32 cellular contexts compared by ENCODE assay signal in genomic region chr1:108047085-108047484, GRCh38.
"Had no signal": no experiment of that assay in that cellular context is flagged by ENCODE, and none has a peak within 500 bp of the region (broad histone marks: within the 10 kb centered on the region; RNA-seq: fewer than 3 reads in every experiment).

No MANE protein-coding gene starts in this region.

- H3K9me3 ChIP-seq: Peyer's patch had no signal

- DNase-seq: activated CD4-positive, alpha-beta memory T cell treated with anti-CD3 and anti-CD28 coated beads, Interleukin-2, amount 10 ng/mL, durations not matched to agents 7 days and 5 days; activated CD4-positive, alpha-beta T cell treated with anti-CD3 and anti-CD28 coated beads for 1 hour; activated CD4-positive, alpha-beta T cell treated with anti-CD3 and anti-CD28 coated beads for 48 hours; activated CD4-positive, CD25-positive, alpha-beta regulatory T cell; activated CD8-positive, alpha-beta memory T cell treated with anti-CD3 and anti-CD28 coated beads for 24 hours; activated CD8-positive, alpha-beta memory T cell treated with anti-CD3 and anti-CD28 coated beads, Interleukin-2, amount 10 ng/mL, durations not matched to agents 7 days and 5 days; activated CD8-positive, alpha-beta memory T cell treated with anti-CD3 and anti-CD28 coated beads, Interleukin-2, amount 50 U/mL, for 48 hours; activated effector memory CD4-positive, alpha-beta T cell treated with Interleukin-2 at 50 U/mL for 16 hours; activated naive CD4-positive, alpha-beta T cell treated with anti-CD3 and anti-CD28 coated beads, Interleukin-2, amount 50 U/mL, for 16 hours; activated naive CD8-positive, alpha-beta T cell treated with anti-CD3 and anti-CD28 coated beads for 36 hours; activated T-cell treated with anti-CD3 and anti-CD28 coated beads, Interleukin-2, amount 50 U/mL, for 48 hours; amniotic stem cell; aorta; cerebellar nuclear complex; NCI-H1105; NCI-H1417 treated with DMSO at 0.1 percent for 48 hours; NCI-H187 treated with DMSO at 0.1 percent for 48 hours; NCI-H2081; NCI-H226; NCI-H524 treated with DMSO at 0.1 percent for 48 hours; NK-92 treated with Interleukin-12 subunit alpha and Interleukin-12 subunit beta, amount 100 ng/mL, for 24 hours; PC-3; Peyer's patch; RPMI8226; SIG-M5; SW 1271; T-helper 1 cell; T-helper 2 cell; T-helper 9 cell had no signal

- H3K9ac ChIP-seq: KMS-11 had no signal

- H3K27ac ChIP-seq: KMS-11, Peyer's patch, VCaP had no signal

- H3K36me3 Mint-ChIP-seq: activated CD8-positive, alpha-beta memory T cell treated with anti-CD3 and anti-CD28 coated beads, Interleukin-2, amount 10 ng/mL, durations not matched to agents 7 days and 5 days had no signal

- H3K4me3 ChIP-seq: Peyer's patch had no signal

- ATAC-seq: activated CD8-positive, alpha-beta memory T cell treated with anti-CD3 and anti-CD28 coated beads, Interleukin-2, amount 10 ng/mL, durations not matched to agents 7 days and 5 days; PC-3; Right ventricle myocardium inferior had no signal

- H3K36me3 ChIP-seq: Peyer's patch had no signal

- H3K4me3 Mint-ChIP-seq: activated CD4-positive, alpha-beta memory T cell treated with anti-CD3 and anti-CD28 coated beads, Interleukin-2, amount 10 ng/mL, durations not matched to agents 7 days and 5 days; activated CD8-positive, alpha-beta memory T cell treated with anti-CD3 and anti-CD28 coated beads, Interleukin-2, amount 10 ng/mL, durations not matched to agents 7 days and 5 days; activated naive CD8-positive, alpha-beta T cell treated with anti-CD3 and anti-CD28 coated beads for 36 hours had no signal

- H3K27me3 ChIP-seq: Peyer's patch had no signal

- H3K9me3 Mint-ChIP-seq: activated CD4-positive, alpha-beta memory T cell treated with anti-CD3 and anti-CD28 coated beads, Interleukin-2, amount 10 ng/mL, durations not matched to agents 7 days and 5 days had no signal

- H3K27ac Mint-ChIP-seq: activated CD4-positive, alpha-beta memory T cell treated with anti-CD3 and anti-CD28 coated beads, Interleukin-2, amount 10 ng/mL, durations not matched to agents 7 days and 5 days; activated CD8-positive, alpha-beta memory T cell treated with anti-CD3 and anti-CD28 coated beads, Interleukin-2, amount 10 ng/mL, durations not matched to agents 7 days and 5 days; activated naive CD8-positive, alpha-beta T cell treated with anti-CD3 and anti-CD28 coated beads for 36 hours had no signal

- H3K4me2 ChIP-seq: KMS-11 had no signal

- H3K27me3 Mint-ChIP-seq: activated naive CD8-positive, alpha-beta T cell treated with anti-CD3 and anti-CD28 coated beads for 36 hours had no signal
